8 cellular contexts compared by ENCODE assay signal in the genomic region with DNA sequence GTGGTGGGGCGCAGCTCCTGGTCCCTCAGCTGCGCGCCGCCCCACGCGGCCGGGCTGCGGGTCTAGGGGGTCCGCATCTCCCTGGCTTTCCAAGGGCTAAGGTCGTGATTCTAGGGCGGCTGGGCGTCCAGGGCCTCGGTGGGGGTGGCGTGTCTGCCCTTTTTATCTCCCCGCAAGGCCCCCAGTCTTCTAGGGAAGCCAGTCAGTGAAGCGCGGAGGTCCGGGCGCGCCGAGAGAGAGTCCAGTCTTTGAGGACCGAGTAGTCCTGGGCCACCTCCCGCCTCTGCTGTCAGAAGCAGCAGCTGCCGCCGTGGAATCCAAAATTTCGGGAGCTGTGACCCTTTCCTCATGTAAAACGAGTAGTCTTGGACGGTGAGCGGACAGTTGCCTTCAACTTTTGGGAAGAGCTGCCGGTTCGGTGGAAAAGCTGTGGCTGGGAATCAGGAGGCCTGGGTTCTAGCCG. TPM values are rescaled to one million over a fixed set of nuclear protein-coding genes. Genes with fewer than 3 reads are reported as not detected.
A peak's percentile ranks its signal among the peaks of the same experiment; 100 is the strongest.
DNase-seq lines count a peak whose midpoint lies in the region; ATAC-seq and TF ChIP-seq lines count a peak whose summit lies in the region.
"Not testable (repeated sequence)": the region's sequence is repeated elsewhere in the genome, so short reads cannot be mapped to it uniquely, and the experiment has no call there.

No MANE protein-coding gene starts in this region.

- H3K36me3 ChIP-seq in ES-I3 (ENCODE audit: insufficient read depth, low read length); HEK293 (ENCODE audit: control insufficient read depth in 2 of 2, insufficient read depth in 1 of 2, low read length in 2 of 2); IMR-90 (ENCODE audit: control insufficient read depth, insufficient read depth, low read length); right atrium auricular region; thyroid gland: not testable (repeated sequence)

- peak overlapping the region; percentile 88 for H3K9ac ChIP-seq in ES-I3 (ENCODE audit: low read depth, low read length)
- peak overlapping the region; percentile 70 for H3K9ac ChIP-seq in IMR-90 (ENCODE audit: low read depth, low read length)

- not testable (repeated sequence) for H3K56ac ChIP-seq in IMR-90 (ENCODE audit: extremely low read depth, insufficient read depth, low read length)

- in situ Hi-C loops in IMR-90 (cut with MboI; ENCODE audit: low sequenced_read_pairs): not testable (repeated sequence)

- H3K4ac ChIP-seq in IMR-90 (ENCODE audit: low read depth, low read length): peak overlapping the region; percentile 90

- peaks cover 12 to 35% of the 10 kb centered on the region in 2 experiments; a peak in 3 of 4 replicates for H3K79me1 ChIP-seq in IMR-90 (ENCODE audit: low read depth in 1 of 2, low read length in 2 of 2)

- peak overlapping the region; percentile 31; the same call in 1 of the 2 replicates for H2AK5ac ChIP-seq in IMR-90 (ENCODE audit: low read depth, low read length)

- H3K18ac ChIP-seq in IMR-90 (ENCODE audit: low read depth, low read length): peak overlapping the region; percentile 30; the same call in 1 of the 2 replicates

- CTCF ChIA-PET in HEK293 (lab: Yijun Ruan, JAX): interaction anchor here (0.7 to 1.0 kb wide), 3 partner anchors 40 to 426 kb away, joined by 3 read pairs; partner anchors contain the start of gene ZCCHC7
- CTCF ChIA-PET in IMR-90 (lab: Yijun Ruan, JAX): not testable (repeated sequence)

- peak overlapping the region; percentile 51; the same call in 1 of the 2 replicates for H3K23ac ChIP-seq in IMR-90 (ENCODE audit: low read depth, low read length)

- H3K4me1 Mint-ChIP-seq in nephron progenitor cell: peaks cover 13% of the 10 kb centered on the region

- not testable (repeated sequence) for TF ChIP-seq CTCF in HEK293 (tag by site-specific recombination; IDR thresholded peaks at IDR 0.05); IMR-90 (conservative IDR thresholded peaks at IDR 0.05; ENCODE audit: low read depth, low read length); VCaP (conservative IDR thresholded peaks at IDR 0.05); right atrium auricular region (IDR thresholded peaks at IDR 0.05); nephron progenitor cell (IDR thresholded peaks at IDR 0.05); thyroid gland (IDR thresholded peaks at IDR 0.05)

- peak; percentile 51 for ATAC-seq in IMR-90 (ENCODE audit: low read depth)

- H3K4me3 Mint-ChIP-seq in nephron progenitor cell: peak overlapping the region; percentile 89

- not testable (repeated sequence) for H3K9me1 ChIP-seq in IMR-90 (ENCODE audit: insufficient read depth, low read length)

- intact Hi-C loops in IMR-90 (cut with micrococcal nuclease): loop anchor here (5.0 kb wide), 1 partner anchor 42 kb away; the partner anchor contains the start of gene ZCCHC7
- intact Hi-C loops in thyroid gland (cut with DNase I): not testable (repeated sequence)

- 3% methylated on average over 18 of the region's 32 CpGs; no CpG with 5 or more reads in 1 of the 2 experiments for WGBS in IMR-90 (ENCODE audit: extremely low coverage in 2 of 2, insufficient read length in 1 of 2), 2 experiments
- 0 to 1% methylated on average over 17 to 19 of the region's 32 CpGs for WGBS in thyroid gland, 2 donors

- H3K27me3 Mint-ChIP-seq in nephron progenitor cell (ENCODE audit: low read depth, poor library complexity): peaks cover 25% of the 10 kb centered on the region

- TF ChIP-seq RAD21 in IMR-90 (IDR thresholded peaks at IDR 0.05; ENCODE audit: low read length): not testable (repeated sequence)

- H3K27ac ChIP-seq in HEK293 (ENCODE audit: extremely low read depth, low read depth, low read length): peak overlapping the region; percentile 91
- peak overlapping the region; percentile 80 for H3K27ac ChIP-seq in IMR-90 (ENCODE audit: insufficient read depth, low read length)
- peak overlapping the region; percentile 87 for H3K27ac ChIP-seq in VCaP
- H3K27ac ChIP-seq in caudate nucleus (ENCODE audit: low read depth, low read length): peak overlapping the region; percentile 88
- peak overlapping the region; percentile 90 to 93 for H3K27ac ChIP-seq in right atrium auricular region
- H3K27ac ChIP-seq in thyroid gland: peak overlapping the region; percentile 74 to 84 (median 77)

- peak overlapping the region; percentile 92 for H3K27ac Mint-ChIP-seq in nephron progenitor cell

- peak overlapping the region; percentile 94 for H3K4me2 ChIP-seq in IMR-90 (ENCODE audit: low read depth, low read length)

- H4K20me1 ChIP-seq in IMR-90 (ENCODE audit: insufficient read depth, low read length): not testable (repeated sequence)

- peak overlapping the region; percentile 74 for H2BK5ac ChIP-seq in IMR-90 (ENCODE audit: low read depth, low read length, poor library complexity, severe bottlenecking)

- peak overlapping the region; percentile 25 for H4K91ac ChIP-seq in IMR-90 (ENCODE audit: insufficient read depth, low read depth, low read length)

- H3K27me3 ChIP-seq in IMR-90 (ENCODE audit: control insufficient read depth, insufficient read depth, low read length); right atrium auricular region; thyroid gland: not testable (repeated sequence)

- TF ChIP-seq POLR2A in IMR-90 (IDR thresholded peaks at IDR 0.05; ENCODE audit: low read depth, low read length): peak; percentile 12; the same call in 1 of the 2 replicates
- TF ChIP-seq POLR2A in thyroid gland (IDR thresholded peaks at IDR 0.05): not testable (repeated sequence)

- H3K4me3 ChIP-seq in HEK293 (ENCODE audit: low read depth, low read length) (peak overlapping the region; percentile 80), IMR-90 (ENCODE audit: insufficient read depth, low read depth, low read length) (peak overlapping the region; percentile 86), right atrium auricular region (peak overlapping the region; percentile 84 to 93), thyroid gland (replicated peaks in 1 of 3) (peak overlapping the region; percentile 90 to 97 (median 97))

- not testable (repeated sequence) for H3K9me3 ChIP-seq in ES-I3 (ENCODE audit: control insufficient read depth, insufficient read depth, low read length); HEK293 (ENCODE audit: control insufficient read depth, insufficient read depth, low read depth, low read length); IMR-90 (ENCODE audit: control insufficient read depth, insufficient read depth, low read length); right atrium auricular region; thyroid gland

- peak overlapping the region; percentile 39; the same call in 1 of the 2 replicates for H2BK120ac ChIP-seq in IMR-90 (ENCODE audit: low read depth, low read length)

- not testable (repeated sequence) for H2BK15ac ChIP-seq in IMR-90 (ENCODE audit: low read depth, low read length)

- peak overlapping the region; percentile 99 for H2AFZ ChIP-seq in IMR-90 (replicated peaks; ENCODE audit: low read length, poor library complexity)

- H3K4me1 ChIP-seq in ES-I3 (ENCODE audit: insufficient read depth, low read length); IMR-90 (ENCODE audit: control insufficient read depth, insufficient read depth, low read length): not testable (repeated sequence)
- peaks cover 12% of the 10 kb centered on the region for H3K4me1 ChIP-seq in HEK293 (ENCODE audit: control insufficient read depth, insufficient read depth, low read length)
- H3K4me1 ChIP-seq in right atrium auricular region: peaks cover 0 to 27% of the 10 kb centered on the region in 2 donors
- peaks cover 10 to 19% of the 10 kb centered on the region in 2 donors for H3K4me1 ChIP-seq in thyroid gland

- peaks cover 14% of the 10 kb centered on the region for H3K9me3 Mint-ChIP-seq in nephron progenitor cell

- H2AK9ac ChIP-seq in IMR-90 (replicated peaks; ENCODE audit: low read depth, low read length, poor library complexity): peak overlapping the region; percentile 97

- peak overlapping the region; percentile 88 to 91; a peak in 2 of 4 replicates for H4K8ac ChIP-seq in IMR-90 (ENCODE audit: low read depth in 2 of 2, low read length in 2 of 2)

- H4K5ac ChIP-seq in IMR-90 (ENCODE audit: low read depth, low read length): peak overlapping the region; percentile 35; the same call in 1 of the 2 replicates

- dilution Hi-C loops in IMR-90 (cut with HindIII; ENCODE audit: low sequenced_read_pairs, unreplicated experiment): not testable (repeated sequence)

- peak; percentile 8 for DNase-seq in IMR-90
- peak in 22 of 61 donors; percentile 3 to 49 (median 34) for DNase-seq in caudate nucleus (lab: John Stamatoyannopoulos, UW)
- DNase-seq in right atrium auricular region (ENCODE audit: low spot score): peak; percentile 62
- DNase-seq in nephron progenitor cell: not testable (repeated sequence)
- peak; percentile 51 to 57 for DNase-seq in thyroid gland

- H3K36me3 Mint-ChIP-seq in nephron progenitor cell (ENCODE audit: low read depth): not testable (repeated sequence)

- H2BK20ac ChIP-seq in IMR-90 (ENCODE audit: low read depth, low read length): not testable (repeated sequence)

- peak overlapping the region; percentile 92 for H3K14ac ChIP-seq in IMR-90 (replicated peaks; ENCODE audit: low read depth, low read length)

- BruUV-seq in IMR-90 (replicated peaks; lab: Mats Ljungman, UMichigan): TSS peak; percentile 72

- POLR2A ChIA-PET in HEK293 (lab: Yijun Ruan, JAX): interaction anchor here (0.8 to 3.5 kb wide), 4 partner anchors 11 to 84 kb away, joined by 3 to 28 read pairs (median 7); partner anchors contain the start of gene ZCCHC7
- POLR2A ChIA-PET in IMR-90 (lab: Charles Lee; ENCODE audit: unreplicated experiment): not testable (repeated sequence)

TF ChIP-seq in HEK293, 187 proteins besides CTCF, POLR2A, EP300 and RAD21 (continues in another document):
- TF ChIP-seq GLIS1 (tag by site-specific recombination; IDR thresholded peaks at IDR 0.05): peak; percentile 46; the same call in 1 of the 2 replicates

RNA-seq across cellular contexts. Expression of gene ZCCHC7, which starts 40.2 kb away (rescaled TPM):
- total RNA-seq in IMR-90 (2012; rRNA removed): 21.4 and 28.7 TPM in 2 replicates
- polyA plus RNA-seq in IMR-90 (2012; rRNA removed): 13.2 and 13.6 TPM in 2 replicates
- 7.7 and 17.7 TPM in 2 replicates for polyA plus RNA-seq in IMR-90 (2012; cell fraction: cytosol; rRNA removed)
- polyA plus RNA-seq in IMR-90 (2012; cell fraction: nucleus; rRNA removed; ENCODE audit: low replicate concordance): 4.6 and 18.3 TPM in 2 replicates
- 1 to 10 TPM; 8.1 to 8.6 TPM for total RNA-seq in right atrium auricular region
- total RNA-seq in thyroid gland: 10 to 100 TPM; 22.1 to 31.9 (median 25.6) TPM

RNA-seq across cellular contexts. Expression of gene PAX5, which starts 46.1 kb away (rescaled TPM):
- total RNA-seq in IMR-90 (2012; rRNA removed) (not detected in 2 replicates), right atrium auricular region (under 1 TPM in 1 of 2 donors, not detected in 1; 0.59 TPM), thyroid gland (under 1 TPM in 1 of 4 donors, not detected in 3; 0.68 TPM)
- polyA plus RNA-seq in IMR-90 (2012; rRNA removed): not detected in 2 replicates
- not detected in 2 replicates for polyA plus RNA-seq in IMR-90 (2012; cell fraction: cytosol; rRNA removed)
- polyA plus RNA-seq in IMR-90 (2012; cell fraction: nucleus; rRNA removed; ENCODE audit: low replicate concordance): not detected in 2 replicates
